ENCODE assay signal across 16 cellular contexts in the genomic region with DNA sequence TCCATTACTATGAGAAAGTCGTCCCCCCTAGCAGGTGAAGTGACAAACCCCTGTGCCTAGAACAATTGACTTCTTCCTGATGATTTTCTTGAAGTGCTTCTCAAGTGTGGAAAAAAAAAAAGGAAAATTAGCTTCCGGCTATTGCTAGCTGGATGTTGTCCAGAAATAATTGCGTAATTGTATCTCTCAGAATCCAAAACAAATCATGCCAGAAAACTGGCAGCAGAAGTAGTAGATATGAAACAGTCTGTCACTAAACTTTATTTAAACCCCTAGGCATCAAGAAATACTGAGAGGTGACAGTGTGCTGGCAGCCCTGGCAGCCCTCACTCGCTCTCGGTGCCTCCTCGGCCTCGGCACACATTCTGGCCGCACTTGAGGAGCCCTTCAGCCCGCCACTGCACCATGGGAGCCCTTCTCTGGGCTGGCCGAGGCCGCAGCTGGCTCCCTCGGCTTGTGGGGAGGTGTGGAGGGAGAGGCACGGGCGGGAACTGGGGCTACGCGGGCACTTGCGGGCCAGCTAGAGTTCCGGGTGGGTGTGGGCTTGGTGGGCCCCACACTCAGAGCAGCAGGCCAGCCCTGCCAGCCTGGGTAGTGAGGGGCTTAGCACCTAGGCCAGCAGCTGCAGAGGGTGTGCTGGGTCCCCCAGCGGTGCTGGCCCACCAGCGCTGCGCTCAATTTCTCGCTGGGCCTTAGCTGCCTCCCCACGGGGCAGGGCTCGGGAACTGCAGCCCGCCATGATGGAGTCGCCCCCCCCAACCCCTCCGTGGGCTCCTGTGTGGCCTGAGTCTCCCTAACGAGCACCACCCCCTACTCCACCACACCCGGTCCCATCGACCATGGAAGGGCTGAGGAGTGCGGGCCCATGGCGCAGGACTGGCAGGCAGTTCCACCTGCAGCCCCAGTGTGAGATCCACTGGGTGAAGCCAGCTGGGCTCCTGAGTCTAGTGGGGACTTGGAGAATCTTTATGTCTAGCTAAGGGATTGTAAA.
DNase-seq lines count a peak whose midpoint lies in the region; ATAC-seq and TF ChIP-seq lines count a peak whose summit lies in the region.
"Had no signal": no experiment of that assay in that cellular context is flagged by ENCODE, and none has a peak within 500 bp of the region (broad histone marks: within the 10 kb centered on the region; RNA-seq: fewer than 3 reads in every experiment).

No MANE protein-coding gene starts in this region.

- no peaks in the 10 kb centered on the region for H4K20me1 ChIP-seq in PC-3 (ENCODE audit: low read length)

- no peaks in the 10 kb centered on the region for H3K4me1 ChIP-seq in PC-3 (ENCODE audit: insufficient read depth, low read length)
- H3K4me1 ChIP-seq in upper lobe of right lung, result no peaks in the 10 kb centered on the region
- H3K4me1 ChIP-seq: right atrium auricular region had no signal

- H3K4me3 ChIP-seq in PC-3 (ENCODE audit: low read length), result no peak overlapping the region
- H3K4me3 ChIP-seq in upper lobe of right lung, result no peak overlapping the region
- H3K4me3 ChIP-seq: cardiac muscle cell, right atrium auricular region had no signal

- H3K27me3 ChIP-seq in PC-3 (ENCODE audit: low read length) (no peaks in the 10 kb centered on the region), upper lobe of right lung (no peaks in the 10 kb centered on the region)
- H3K27me3 ChIP-seq: cardiac muscle cell, right atrium auricular region had no signal

- H3K27ac ChIP-seq in PC-3 (ENCODE audit: low read length), result no peak overlapping the region
- no peak overlapping the region for H3K27ac ChIP-seq in upper lobe of right lung
- H3K27ac ChIP-seq in caudate nucleus (ENCODE audit: low read depth, low read length), result no peak overlapping the region
- H3K27ac ChIP-seq: cardiac muscle cell, right atrium auricular region had no signal

- H3K9me2 ChIP-seq in PC-3 (replicated peaks; ENCODE audit: low read length), result no peaks in the 10 kb centered on the region

- peak; percentile 25 for DNase-seq in NCI-H748 (lab: John Stamatoyannopoulos, UW; ENCODE audit: unreplicated experiment)
- no peak for DNase-seq in NCI-H748 treated with DMSO at 0.1 percent for 48 hours (lab: John Stamatoyannopoulos, UW)
- peak; percentile 9 for DNase-seq in PC-3
- peak; percentile 8 for DNase-seq in fibroblast of peridontal ligament (ENCODE audit: extremely low read depth)
- no peak for DNase-seq in upper lobe of right lung
- no peak for DNase-seq in activated CD4-positive, alpha-beta T cell treated with anti-CD3 and anti-CD28 coated beads, Interleukin-2, amount 50 U/mL, for 4 hours
- DNase-seq in caudate nucleus (lab: John Stamatoyannopoulos, UW), result no peak
- DNase-seq: activated CD8-positive, alpha-beta T cell treated with anti-CD3 and anti-CD28 coated beads for 36 hours; activated naive CD8-positive, alpha-beta T cell treated with anti-CD3 and anti-CD28 coated beads for 36 hours; activated T-cell treated with anti-CD3 and anti-CD28 coated beads, Interleukin-2, amount 50 U/mL, for 48 hours; CD4-positive, alpha-beta memory T cell; NCI-H2107; nucleus accumbens had no signal

- POLR2A ChIA-PET in PC-3 (lab: Charles Lee; ENCODE audit: unreplicated experiment), result no interaction called here

- H3F3A ChIP-seq in PC-3 (ENCODE audit: low read length, unreplicated experiment), result no peaks in the 10 kb centered on the region

- H3K79me2 ChIP-seq in PC-3 (ENCODE audit: low read length), result no peaks in the 10 kb centered on the region

- TF ChIP-seq CTCF in PC-3 (conservative IDR thresholded peaks at IDR 0.05; ENCODE audit: low read depth, low read length) (no peak), upper lobe of right lung (IDR thresholded peaks at IDR 0.05) (no peak)

- ATAC-seq in PC-3 (no peak), upper lobe of right lung (peak; percentile 41), HG03442 (IDR thresholded peaks at IDR 0.05; ENCODE audit: unreplicated experiment) (no peak)
- ATAC-seq: activated CD8-positive, alpha-beta T cell treated with anti-CD3 and anti-CD28 coated beads for 36 hours had no signal

- CTCF ChIA-PET in PC-3 (lab: Charles Lee), result no interaction called here

- H3K9ac ChIP-seq in PC-3 (ENCODE audit: low read length), result no peak overlapping the region

- H3K4me2 ChIP-seq in PC-3 (ENCODE audit: low read length), result no peak overlapping the region

- H3K9me3 ChIP-seq in PC-3 (ENCODE audit: low read length), result no peaks in the 10 kb centered on the region
- no peaks in the 10 kb centered on the region for H3K9me3 ChIP-seq in upper lobe of right lung
- H3K9me3 ChIP-seq: right atrium auricular region had no signal

- H2AFZ ChIP-seq in PC-3 (ENCODE audit: low read length), result no peak overlapping the region

- intact Hi-C loops in PC-3 (cut with micrococcal nuclease) (no loop called here), upper lobe of right lung (cut with DNase I) (no loop called here)

- BruUV-seq in PC-3 (replicated peaks; lab: Mats Ljungman, UMichigan), result no TSS peak

- H3K36me3 ChIP-seq in PC-3 (ENCODE audit: low read depth, low read length) (no peaks in the 10 kb centered on the region), upper lobe of right lung (no peaks in the 10 kb centered on the region)
- H3K36me3 ChIP-seq: cardiac muscle cell, right atrium auricular region had no signal

Comparison
In these comparisons a context has a peak if more than half of its experiments do, and no peak if none do; other contexts are left out.
1. DNase-seq: peak in NCI-H748 (single experiment), PC-3 (single experiment) and fibroblast of peridontal ligament (single experiment); none in NCI-H748 treated with DMSO at 0.1 percent for 48 hours (single experiment), upper lobe of right lung (single experiment), activated CD4-positive, alpha-beta T cell treated with anti-CD3 and anti-CD28 coated beads, Interleukin-2, amount 50 U/mL, for 4 hours (0 of 2) and caudate nucleus (0 of 61).